14 cellular contexts compared by ENCODE assay signal in genomic region chr1:171610385-171610784, GRCh38. TPM values are rescaled to one million over a fixed set of nuclear protein-coding genes. Genes with fewer than 3 reads are reported as not detected.
DNase-seq lines count a peak whose midpoint lies in the region; ATAC-seq and TF ChIP-seq lines count a peak whose summit lies in the region.
"Had no signal": no experiment of that assay in that cellular context is flagged by ENCODE, and none has a peak within 500 bp of the region (broad histone marks: within the 10 kb centered on the region; RNA-seq: fewer than 3 reads in every experiment).

No MANE protein-coding gene starts in this region.

- H3K9me3 Mint-ChIP-seq in type B pancreatic cell = no peaks in the 10 kb centered on the region
- H3K9me3 Mint-ChIP-seq: GM23338 had no signal

- H3K27me3 ChIP-seq in MG63 = no peaks in the 10 kb centered on the region
- no peaks in the 10 kb centered on the region for H3K27me3 ChIP-seq in tibial artery
- H3K27me3 ChIP-seq: vagina had no signal

- no peaks in the 10 kb centered on the region for H3K36me3 Mint-ChIP-seq in type B pancreatic cell

- intact Hi-C loops in posterior cingulate gyrus (cut with DNase I) (no loop called here), tibial artery (cut with DNase I; ENCODE audit: low total_unique reads) (no loop called here)

- H3K4me1 Mint-ChIP-seq in type B pancreatic cell (ENCODE audit: unreplicated experiment) = no peaks in the 10 kb centered on the region
- H3K4me1 Mint-ChIP-seq: GM23338 had no signal

- H3K36me3 ChIP-seq in MG63 = no peaks in the 10 kb centered on the region
- H3K36me3 ChIP-seq in tibial artery = no peaks in the 10 kb centered on the region
- H3K36me3 ChIP-seq: vagina had no signal

- TF ChIP-seq CTCF in epithelial cell of esophagus (IDR thresholded peaks at IDR 0.05; ENCODE audit: insufficient read depth, low read depth, low read length, missing control alignments) (no peak), tibial artery (IDR thresholded peaks at IDR 0.05) (no peak), type B pancreatic cell (conservative IDR thresholded peaks at IDR 0.05) (no peak)

- no peaks in the 10 kb centered on the region for H3K4me1 ChIP-seq in tibial artery
- H3K4me1 ChIP-seq: vagina had no signal

- H3K27ac Mint-ChIP-seq in type B pancreatic cell = no peak overlapping the region
- H3K27ac Mint-ChIP-seq: activated T-cell treated with anti-CD3 and anti-CD28 coated beads, Interleukin-2, amount 50 U/mL, for 24 hours; GM23338 had no signal

- no peak overlapping the region for H3K4me3 ChIP-seq in MG63
- H3K4me3 ChIP-seq in epithelial cell of esophagus (ENCODE audit: low read length) = no peak overlapping the region
- H3K4me3 ChIP-seq in tibial artery = no peak overlapping the region
- H3K4me3 ChIP-seq: GM23338, vagina had no signal

- peak; percentile 37 to 46 for DNase-seq in AML-193 (lab: John Stamatoyannopoulos, UW)
- peak; percentile 51 for DNase-seq in MG63
- peak; percentile 24 for DNase-seq in epithelial cell of esophagus (ENCODE audit: low read depth)
- no peak for DNase-seq in posterior cingulate gyrus
- DNase-seq in tibial artery = no peak
- no peak for DNase-seq in type B pancreatic cell (ENCODE audit: extremely low spot score, unreplicated experiment)
- DNase-seq: activated T-cell treated with anti-CD3 and anti-CD28 coated beads, Interleukin-2, amount 50 U/mL, for 24 hours; midbrain; NCI-H526 treated with DMSO at 0.1 percent for 48 hours had no signal

- H3K9me3 ChIP-seq in MG63 (no peaks in the 10 kb centered on the region), tibial artery (no peaks in the 10 kb centered on the region)
- H3K9me3 ChIP-seq: vagina had no signal

- no peaks in the 10 kb centered on the region for H3K27me3 Mint-ChIP-seq in type B pancreatic cell
- H3K27me3 Mint-ChIP-seq: activated T-cell treated with anti-CD3 and anti-CD28 coated beads, Interleukin-2, amount 50 U/mL, for 24 hours had no signal

- ATAC-seq in GM19452 (IDR thresholded peaks at IDR 0.05; ENCODE audit: unreplicated experiment) (peak; percentile 45), GM19455 (IDR thresholded peaks at IDR 0.05; ENCODE audit: unreplicated experiment) (no peak)
- ATAC-seq: GM23338 had no signal

- H3K4me3 Mint-ChIP-seq in type B pancreatic cell = no peak overlapping the region
- H3K4me3 Mint-ChIP-seq: activated T-cell treated with anti-CD3 and anti-CD28 coated beads, Interleukin-2, amount 50 U/mL, for 24 hours; GM23338 had no signal

- no peak overlapping the region for H3K27ac ChIP-seq in tibial artery
- H3K27ac ChIP-seq: vagina had no signal

RNA-seq across cellular contexts. Expression of gene MYOCOS, which starts 11.7 kb away (rescaled TPM):
- not detected in 2 replicates for total RNA-seq in MG63 (2014; rRNA removed; shearing (Covaris generic); ENCODE audit: low replicate concordance)
- total RNA-seq in type B pancreatic cell (ENCODE audit: low replicate concordance) = not detected in 2 replicates
- total RNA-seq: GM23338, vagina had no signal

RNA-seq across cellular contexts. Expression of gene MYOC, which starts 42.1 kb away (rescaled TPM):
- total RNA-seq in MG63 (2014; rRNA removed; shearing (Covaris generic); ENCODE audit: low replicate concordance) = 1.3 TPM in 1 of 2 replicates, not detected in the other
- total RNA-seq in type B pancreatic cell (ENCODE audit: low replicate concordance) = not detected in 2 replicates
- total RNA-seq: chondrocyte, GM23338 had no signal

Comparison
In these comparisons a context has a peak if more than half of its experiments do, and no peak if none do; other contexts are left out.
1. DNase-seq: peak in AML-193 (2 of 2), MG63 (single experiment) and epithelial cell of esophagus (single experiment); none in posterior cingulate gyrus (0 of 10), tibial artery (0 of 2) and type B pancreatic cell (single experiment).